10 cellular contexts compared by ENCODE assay signal in genomic region chr1:29900086-29900485, GRCh38.
"Had no signal": no experiment of that assay in that cellular context is flagged by ENCODE, and none has a peak within 500 bp of the region (broad histone marks: within the 10 kb centered on the region; RNA-seq: fewer than 3 reads in every experiment).

No MANE protein-coding gene starts in this region.

- H3K4me3 ChIP-seq: stomach, thoracic aorta had no signal

- H3K36me3 Mint-ChIP-seq: activated naive CD8-positive, alpha-beta T cell treated with anti-CD3 and anti-CD28 coated beads, Interleukin-2, amount 10 ng/mL, durations not matched to agents 7 days and 5 days had no signal

- H3K4me1 Mint-ChIP-seq: activated naive CD8-positive, alpha-beta T cell treated with anti-CD3 and anti-CD28 coated beads, Interleukin-2, amount 10 ng/mL, durations not matched to agents 7 days and 5 days had no signal

- ATAC-seq: left colon had no signal

- DNase-seq: activated CD4-positive, alpha-beta T cell treated with anti-CD3 and anti-CD28 coated beads, Interleukin-2, amount 50 U/mL, for 1 hour; activated gamma-delta T cell; activated naive CD8-positive, alpha-beta T cell treated with anti-CD3 and anti-CD28 coated beads, Interleukin-2, amount 10 ng/mL, durations not matched to agents 7 days and 5 days; activated T-cell treated with anti-CD3 and anti-CD28 coated beads, Interleukin-2, amount 50 U/mL, for 24 hours; dermis blood vessel endothelial cell; left colon; nephron progenitor cell; stimulated activated CD4-positive, alpha-beta T cell treated with anti-CD3 and anti-CD28 coated beads, Interleukin-4, amount 100 ng/mL, for 4 hours; stomach had no signal

- H3K27ac ChIP-seq: stomach, thoracic aorta had no signal

- H3K27ac Mint-ChIP-seq: activated naive CD8-positive, alpha-beta T cell treated with anti-CD3 and anti-CD28 coated beads, Interleukin-2, amount 10 ng/mL, durations not matched to agents 7 days and 5 days; activated T-cell treated with anti-CD3 and anti-CD28 coated beads, Interleukin-2, amount 50 U/mL, for 24 hours had no signal

- H3K9me3 Mint-ChIP-seq: activated naive CD8-positive, alpha-beta T cell treated with anti-CD3 and anti-CD28 coated beads, Interleukin-2, amount 10 ng/mL, durations not matched to agents 7 days and 5 days; activated T-cell treated with anti-CD3 and anti-CD28 coated beads, Interleukin-2, amount 50 U/mL, for 24 hours; nephron progenitor cell had no signal

- H3K36me3 ChIP-seq: stomach, thoracic aorta had no signal

- H3K4me3 Mint-ChIP-seq: activated naive CD8-positive, alpha-beta T cell treated with anti-CD3 and anti-CD28 coated beads, Interleukin-2, amount 10 ng/mL, durations not matched to agents 7 days and 5 days; activated T-cell treated with anti-CD3 and anti-CD28 coated beads, Interleukin-2, amount 50 U/mL, for 24 hours; nephron progenitor cell had no signal
